ENCODE assay signal across 21 cellular contexts in genomic region chr1:61389926-61390845, GRCh38.
DNase-seq lines count a peak whose midpoint lies in the region; ATAC-seq and TF ChIP-seq lines count a peak whose summit lies in the region.
"Had no signal": no experiment of that assay in that cellular context is flagged by ENCODE, and none has a peak within 500 bp of the region (broad histone marks: within the 10 kb centered on the region; RNA-seq: fewer than 3 reads in every experiment).

No MANE protein-coding gene starts in this region.

- H3K27ac ChIP-seq in sigmoid colon = peak overlapping the region in 3 of 4 donors; percentile 23 to 47 (median 33)
- H3K27ac ChIP-seq in lower lobe of right lung = no peak overlapping the region
- H3K27ac ChIP-seq: C4-2B had no signal

- peaks cover 37% of the 10 kb centered on the region for H3K36me3 Mint-ChIP-seq in type B pancreatic cell

- in situ Hi-C loops in astrocyte of the spinal cord (cut with HindIII; ENCODE audit: low sequenced_read_pairs) = no loop called here

- H3K9me3 Mint-ChIP-seq in type B pancreatic cell = no peaks in the 10 kb centered on the region

- no peak for DNase-seq in HEK293T (ENCODE audit: extremely low spot score)
- DNase-seq in astrocyte of the spinal cord (ENCODE audit: low read depth, low spot score) = peak; percentile 43
- peak; percentile 26 for DNase-seq in iris pigment epithelial cell (ENCODE audit: low read depth)
- no peak for DNase-seq in sigmoid colon
- DNase-seq in GM03348 (ENCODE audit: low spot score) = no peak
- DNase-seq in NCI-H1105 treated with DMSO at 0.1 percent for 48 hours (lab: John Stamatoyannopoulos, UW) = no peak
- no peak for DNase-seq in lower lobe of right lung
- DNase-seq in type B pancreatic cell (ENCODE audit: extremely low spot score, unreplicated experiment) = no peak
- DNase-seq: Calu3; CD8-positive, alpha-beta memory T cell; DMS153; GOT3; HCEC 1CT; Kasumi-1; MM.1S; NCI-H1048; NCI-H1436; NCI-H187 treated with DMSO at 0.1 percent for 48 hours had no signal

- 44 to 68% methylated on average over 11 of the region's 11 CpGs for WGBS in sigmoid colon, 2 donors

- H3K9me3 ChIP-seq in sigmoid colon = peaks cover 0 to 6% (median 4%) of the 10 kb centered on the region in 4 donors
- H3K9me3 ChIP-seq in lower lobe of right lung = peaks cover 9% of the 10 kb centered on the region

- no peak overlapping the region for H3K4me3 ChIP-seq in astrocyte of the spinal cord (ENCODE audit: low read depth, low read length)
- no peak overlapping the region for H3K4me3 ChIP-seq in sigmoid colon
- no peak overlapping the region for H3K4me3 ChIP-seq in lower lobe of right lung

- no peak for ATAC-seq in lower lobe of right lung
- ATAC-seq: Panc1, SK-N-SH treated with all-trans-retinoic acid at 6 μM for 48 hours had no signal

- CTCF ChIA-PET in HEK293T (lab: Yijun Ruan, JAX) = no interaction called here

- H3K36me3 ChIP-seq in sigmoid colon = peaks cover 0 to 7% (median 0%) of the 10 kb centered on the region in 4 donors
- peaks cover 17% of the 10 kb centered on the region for H3K36me3 ChIP-seq in lower lobe of right lung

- TF ChIP-seq POLR2A in sigmoid colon (IDR thresholded peaks at IDR 0.05) = no peak

- H3K4me1 ChIP-seq in sigmoid colon (peaks cover 0 to 31% (median 30%) of the 10 kb centered on the region in 4 donors), lower lobe of right lung (peaks cover 4% of the 10 kb centered on the region)

- no peak for TF ChIP-seq CTCF in astrocyte of the spinal cord (IDR thresholded peaks at IDR 0.05; ENCODE audit: low read depth, low read length)
- no peak for TF ChIP-seq CTCF in sigmoid colon (IDR thresholded peaks at IDR 0.05)
- TF ChIP-seq CTCF in lower lobe of right lung (IDR thresholded peaks at IDR 0.05) = no peak
- no peak for TF ChIP-seq CTCF in type B pancreatic cell (conservative IDR thresholded peaks at IDR 0.05)

- intact Hi-C loops in sigmoid colon (cut with DNase I) (no loop called here), lower lobe of right lung (cut with DNase I) (no loop called here)

- TF ChIP-seq EP300 in sigmoid colon (IDR thresholded peaks at IDR 0.05) = no peak

- no peaks in the 10 kb centered on the region for H3K27me3 Mint-ChIP-seq in type B pancreatic cell
- H3K27me3 Mint-ChIP-seq: CD8-positive, alpha-beta memory T cell had no signal

- POLR2A ChIA-PET in HEK293T (lab: Yijun Ruan, JAX) = no interaction called here

- no peaks in the 10 kb centered on the region for H3K27me3 ChIP-seq in sigmoid colon
- H3K27me3 ChIP-seq in lower lobe of right lung (ENCODE audit: low read depth) = no peaks in the 10 kb centered on the region

- H3K4me1 Mint-ChIP-seq in type B pancreatic cell (ENCODE audit: unreplicated experiment) = peaks cover 32% of the 10 kb centered on the region

- no peak overlapping the region for H3K4me3 Mint-ChIP-seq in type B pancreatic cell
- H3K4me3 Mint-ChIP-seq: CD8-positive, alpha-beta memory T cell had no signal

- H3K27ac Mint-ChIP-seq in type B pancreatic cell = no peak overlapping the region

TF ChIP-seq in HEK293T, 16 proteins besides CTCF, POLR2A, EP300 and RAD21:
- TF ChIP-seq ELF4 (IDR thresholded peaks at IDR 0.05) = no peak
- TF ChIP-seq PKNOX1 (IDR thresholded peaks at IDR 0.05) = peak; percentile 39; the same call in 1 of the 2 replicates
- 0 out of 2 replicates have a peak, but pooled peaks have one; percentile 32 for TF ChIP-seq ZNF384 (IDR thresholded peaks at IDR 0.05)
- TF ChIP-seq LEF1 (IDR thresholded peaks at IDR 0.05; ENCODE audit: borderline replicate concordance) = no peak

Comparison
In these comparisons a context has a peak if more than half of its experiments do, and no peak if none do; other contexts are left out.
1. DNase-seq: peak in astrocyte of the spinal cord (single experiment) and iris pigment epithelial cell (single experiment); none in HEK293T (single experiment), sigmoid colon (single experiment), GM03348 (single experiment), NCI-H1105 treated with DMSO at 0.1 percent for 48 hours (single experiment), lower lobe of right lung (single experiment) and type B pancreatic cell (single experiment).